15 cellular contexts compared by ENCODE assay signal in genomic region chr7:151824285-151824950, GRCh38. TPM values are rescaled to one million over a fixed set of nuclear protein-coding genes. Genes with fewer than 3 reads are reported as not detected.
DNase-seq lines count a peak whose midpoint lies in the region; ATAC-seq, FAIRE-seq and TF ChIP-seq lines count a peak whose summit lies in the region.
"Had no signal": no experiment of that assay in that cellular context is flagged by ENCODE, and none has a peak within 500 bp of the region (broad histone marks: within the 10 kb centered on the region; RNA-seq: fewer than 3 reads in every experiment).

No MANE protein-coding gene starts in this region.

- ATAC-seq in HepG2, result no peak
- no peak for ATAC-seq in gastroesophageal sphincter
- ATAC-seq in psoas muscle, result no peak
- no peak for ATAC-seq in T-cell (replicated peaks in 1 of 4)
- no peak for ATAC-seq in HG02642 (IDR thresholded peaks at IDR 0.05; ENCODE audit: poor library complexity, unreplicated experiment)

- no peak for DNase-seq in HepG2 (ENCODE audit: low spot score)
- peak in 1 of 2 donors; percentile 14 for DNase-seq in psoas muscle
- DNase-seq in T-cell, result no peak
- DNase-seq in BE2C, result no peak
- no peak for DNase-seq in germinal center (ENCODE audit: low spot score)
- DNase-seq: ACHN; CD8-positive, alpha-beta memory T cell; colonic mucosa; NCI-H510A; PC-9; thyroid gland had no signal

- FAIRE-seq in HepG2 (lab: Jason Lieb, UNC), result no peak

- no peak overlapping the region for H3K4me2 ChIP-seq in HepG2 (ENCODE audit: low read depth, low read length)
- H3K4me2 ChIP-seq: PC-9 had no signal

- H3K36me3 ChIP-seq in liver (ENCODE audit: control insufficient read depth in 4 of 4, insufficient read depth in 3 of 4, low read depth in 1 of 4, low read length in 3 of 4) (no peaks in the 10 kb centered on the region), HepG2 (replicated peaks in 1 of 2; ENCODE audit: control insufficient read depth in 1 of 2, insufficient read depth in 2 of 2, low read length in 2 of 2) (no peaks in the 10 kb centered on the region), gastroesophageal sphincter (no peaks in the 10 kb centered on the region), psoas muscle (ENCODE audit: insufficient read depth in 1 of 2, low read depth in 1 of 2) (no peaks in the 10 kb centered on the region), BE2C (no peaks in the 10 kb centered on the region)
- H3K36me3 ChIP-seq: colonic mucosa, prostate gland, thyroid gland had no signal

- peaks cover 23 to 67% (median 44%) of the 10 kb centered on the region in 4 donors for H3K4me1 ChIP-seq in liver (ENCODE audit: control insufficient read depth in 4 of 4, insufficient read depth in 4 of 4, low read length in 3 of 4)
- peaks cover 13% of the 10 kb centered on the region; the same call in 1 of the 2 replicates for H3K4me1 ChIP-seq in HepG2 (ENCODE audit: insufficient read depth, low read length)
- H3K4me1 ChIP-seq in gastroesophageal sphincter, result peaks cover 0 to 46% (median 4%) of the 10 kb centered on the region in 3 donors
- H3K4me1 ChIP-seq in psoas muscle, result peaks cover 4% of the 10 kb centered on the region
- no peaks in the 10 kb centered on the region for H3K4me1 ChIP-seq in BE2C
- H3K4me1 ChIP-seq: prostate gland had no signal

- TF ChIP-seq EP300 in HepG2 (IDR thresholded peaks at IDR 0.05; ENCODE audit: low read depth in 2 of 2, low read length in 2 of 2), result no peak
- TF ChIP-seq EP300 in HepG2 (CRISPR knock-in tag; IDR thresholded peaks at IDR 0.05; ENCODE audit: borderline replicate concordance), result no peak
- no peak for TF ChIP-seq EP300 in gastroesophageal sphincter (IDR thresholded peaks at IDR 0.05)

- H3K4me3 Mint-ChIP-seq in T-cell, result no peak overlapping the region
- H3K4me3 Mint-ChIP-seq: CD8-positive, alpha-beta memory T cell had no signal

- H3K9ac ChIP-seq in liver (ENCODE audit: low read depth in 1 of 2, low read length in 2 of 2), result peak overlapping the region in 1 of 2 donors; percentile 81
- no peak overlapping the region for H3K9ac ChIP-seq in HepG2 (ENCODE audit: insufficient read depth, low read depth, low read length)

- H3K9me3 ChIP-seq in liver (ENCODE audit: control insufficient read depth in 4 of 4, low read length in 3 of 4) (no peaks in the 10 kb centered on the region), HepG2 (ENCODE audit: low read length) (no peaks in the 10 kb centered on the region), gastroesophageal sphincter (no peaks in the 10 kb centered on the region), psoas muscle (no peaks in the 10 kb centered on the region), BE2C (no peaks in the 10 kb centered on the region)
- H3K9me3 ChIP-seq: colonic mucosa, prostate gland, thyroid gland had no signal

- in situ Hi-C loops in HepG2 (cut with HindIII; ENCODE audit: extremely low pct_ligation_motif_present, low pct_unique_long_range_greater_than_20kb), result no loop called here

- H3K79me2 ChIP-seq in HepG2 (ENCODE audit: insufficient read depth, low read length), result no peaks in the 10 kb centered on the region

- no peaks in the 10 kb centered on the region for H3K27me3 ChIP-seq in liver (ENCODE audit: control insufficient read depth in 4 of 4, insufficient read depth in 4 of 4, low read length in 3 of 4)
- peaks cover 3 to 36% of the 10 kb centered on the region in 2 experiments; a peak in 2 of 5 replicates for H3K27me3 ChIP-seq in HepG2 (ENCODE audit: control insufficient read depth in 1 of 2, insufficient read depth in 2 of 2, low read length in 2 of 2)
- H3K27me3 ChIP-seq in gastroesophageal sphincter, result peaks cover 8% of the 10 kb centered on the region
- H3K27me3 ChIP-seq in psoas muscle (ENCODE audit: insufficient read depth in 3 of 3, low read length in 2 of 3), result peaks cover 0 to 2% (median 0%) of the 10 kb centered on the region in 3 donors
- no peaks in the 10 kb centered on the region; the same call in 1 of the 2 replicates for H3K27me3 ChIP-seq in BE2C
- H3K27me3 ChIP-seq: colonic mucosa, thyroid gland had no signal

- POLR2A ChIA-PET in HepG2 (lab: Yijun Ruan, JAX) (no interaction called here), T-cell (lab: Charles Lee) (no interaction called here)

- H3K27ac ChIP-seq in liver (ENCODE audit: low read depth in 1 of 2, low read length in 2 of 2) (peak overlapping the region; percentile 93 to 97), HepG2 (ENCODE audit: extremely low read length, insufficient read depth, low read length) (no peak overlapping the region), gastroesophageal sphincter (peak overlapping the region in 3 of 4 donors; percentile 7 to 53 (median 44)), psoas muscle (no peak overlapping the region)
- H3K27ac ChIP-seq: colonic mucosa, PC-9, prostate gland had no signal

- H3K4me3 ChIP-seq in liver (ENCODE audit: low read depth in 1 of 3, low read length in 3 of 3), result no peak overlapping the region
- H3K4me3 ChIP-seq in HepG2 (replicated peaks in 1 of 3; ENCODE audit: insufficient read depth in 1 of 3, low read depth in 2 of 3, low read length in 3 of 3), result no peak overlapping the region
- H3K4me3 ChIP-seq in gastroesophageal sphincter, result peak overlapping the region in 1 of 2 donors; percentile 14
- H3K4me3 ChIP-seq in psoas muscle, result peak overlapping the region; percentile 22
- H3K4me3 ChIP-seq in BE2C (ENCODE audit: low read depth, low read length), result no peak overlapping the region
- H3K4me3 ChIP-seq: colonic mucosa, PC-9, prostate gland, thyroid gland had no signal

- no peaks in the 10 kb centered on the region for H3K9me3 Mint-ChIP-seq in T-cell
- H3K9me3 Mint-ChIP-seq: CD8-positive, alpha-beta memory T cell had no signal

- no TSS peak for BruUV-seq in HepG2 (replicated peaks; lab: Mats Ljungman, UMichigan)

- H3K4me1 Mint-ChIP-seq in T-cell, result peaks cover 19 to 54% (median 23%) of the 10 kb centered on the region in 3 donors

- 79% methylated on average over 17 of the region's 17 CpGs for WGBS in liver
- WGBS in HepG2 (ENCODE audit: low lambda C conversion rate), result 64% methylated on average over 17 of the region's 17 CpGs
- WGBS in gastroesophageal sphincter (ENCODE audit: low coverage in 1 of 2), 2 donors, result 35% methylated on average over 4 to 16 of the region's 17 CpGs
- 59 to 70% (median 68%) methylated on average over 17 of the region's 17 CpGs for WGBS in psoas muscle, 3 donors

- intact Hi-C loops in HepG2 (cut with micrococcal nuclease; ENCODE audit: unreplicated experiment) (no loop called here), psoas muscle (cut with DNase I) (no loop called here)

- H2AFZ ChIP-seq in HepG2 (ENCODE audit: low read length), result no peak overlapping the region
- H2AFZ ChIP-seq: PC-9 had no signal

- TF ChIP-seq CTCF in liver (IDR thresholded peaks at IDR 0.05; ENCODE audit: low read depth, low read length, missing input control) (no peak), HepG2 (CRISPR knock-in tag; IDR thresholded peaks at IDR 0.05) (no peak), gastroesophageal sphincter (IDR thresholded peaks at IDR 0.05) (no peak), psoas muscle (IDR thresholded peaks at IDR 0.05) (no peak), BE2C (IDR thresholded peaks at IDR 0.05; ENCODE audit: low read depth, low read length) (no peak)

- TF ChIP-seq POLR2A in HepG2 (IDR thresholded peaks at IDR 0.05; ENCODE audit: insufficient read depth in 1 of 2, low read depth in 2 of 2, low read length in 2 of 2) (no peak), gastroesophageal sphincter (IDR thresholded peaks at IDR 0.05) (no peak)

- CTCF ChIA-PET in HepG2 (lab: Yijun Ruan, JAX; ENCODE audit: low intra/inter-chr PET ratio, low total read pairs) (no interaction called here), T-cell (lab: Charles Lee) (no interaction called here)

- H3K27me3 Mint-ChIP-seq in T-cell, result no peaks in the 10 kb centered on the region
- H3K27me3 Mint-ChIP-seq: CD8-positive, alpha-beta memory T cell had no signal

- TF ChIP-seq RAD21 in liver (IDR thresholded peaks at IDR 0.05) (no peak), HepG2 (CRISPR knock-in tag; IDR thresholded peaks at IDR 0.05) (no peak)

- H3K36me3 Mint-ChIP-seq in T-cell, result peaks cover 12% of the 10 kb centered on the region

- H4K20me1 ChIP-seq in HepG2 (ENCODE audit: insufficient read depth, low read length), result no peaks in the 10 kb centered on the region

- H3K27ac Mint-ChIP-seq in T-cell, result no peak overlapping the region

TF ChIP-seq in liver, 16 proteins besides CTCF, POLR2A, EP300 and RAD21 (continues in another document):
- no peak for TF ChIP-seq HNF4G (IDR thresholded peaks at IDR 0.05)
- no peak for TF ChIP-seq HNF4A (conservative IDR thresholded peaks at IDR 0.05)

TF ChIP-seq in HepG2, 621 proteins besides CTCF, POLR2A, EP300 and RAD21 (continues in another document):
- TF ChIP-seq MXD4 (CRISPR knock-in tag; IDR thresholded peaks at IDR 0.05), result no peak
- no peak for TF ChIP-seq HDAC2 (CRISPR knock-in tag; IDR thresholded peaks at IDR 0.05)

RNA-seq across cellular contexts. Expression of gene PRKAG2, which starts 52.5 kb away (rescaled TPM):
- total RNA-seq in liver (10 to 100 TPM in 1 of 2 donors, 1 to 10 TPM in 1; 3.6 to 25.1 TPM), HepG2 (2016; rRNA removed; fragmentation: Illumina TruSeq; extraction: Trizol) (1.1 and 1.3 TPM in 2 replicates), gastroesophageal sphincter (10 to 100 TPM; 48.9 to 89.0 (median 75.7) TPM), psoas muscle (10 to 100 TPM in 3 of 4 donors, 1 to 10 TPM in 1; 9.3 to 31.5 (median 15.5) TPM), T-cell (10 to 100 TPM; 43.0 to 59.9 (median 49.3) TPM)
- polyA plus RNA-seq in liver (10 to 100 TPM; 11.5 to 22.2 TPM), HepG2 (2011; rRNA removed) (0.85 and 0.90 TPM in 2 replicates), psoas muscle (100 to 1,000 TPM in 1 of 3 donors, 10 to 100 TPM in 2; 10.9 to 143 (median 31.7) TPM)
- 1.3 and 1.8 TPM in 2 replicates for total RNA-seq in HepG2 (2016; cell fraction: cytosol; rRNA removed; fragmentation: Illumina TruSeq; extraction: Trizol; ENCODE audit: low read depth)
- 1.2 and 1.3 TPM in 2 replicates for total RNA-seq in HepG2 (2016; cell fraction: insoluble cytoplasmic fraction; rRNA removed; fragmentation: Illumina TruSeq; extraction: Trizol)
- total RNA-seq in HepG2 (2016; cell fraction: membrane; rRNA removed; fragmentation: Illumina TruSeq; extraction: Trizol), result 2.2 and 2.3 TPM in 2 replicates
- 0.78 TPM in 2 replicates for total RNA-seq in HepG2 (2016; cell fraction: nucleus; rRNA removed; fragmentation: Illumina TruSeq; extraction: Trizol)
- 0.47 and 0.62 TPM in 2 replicates for polyA plus RNA-seq in HepG2 (2011; cell fraction: cytosol; rRNA removed)
- polyA plus RNA-seq in HepG2 (2011; cell fraction: nucleus; rRNA removed), result 0.83 and 1.2 TPM in 2 replicates
- polyA plus RNA-seq in HepG2 (2012), result 0.30 and 0.45 TPM in 2 replicates
- polyA plus RNA-seq in HepG2 (2016; cell fraction: cytosol; fragmentation: Illumina TruSeq; extraction: Trizol; ENCODE audit: low read depth), result 2.1 and 2.9 TPM in 2 replicates
- 1.7 and 2.3 TPM in 2 replicates for polyA plus RNA-seq in HepG2 (2016; cell fraction: insoluble cytoplasmic fraction; fragmentation: Illumina TruSeq; extraction: Trizol; ENCODE audit: low read depth)
- polyA plus RNA-seq in HepG2 (2016; cell fraction: membrane; fragmentation: Illumina TruSeq; extraction: Trizol; ENCODE audit: low read depth), result 3.3 and 3.5 TPM in 2 replicates
- 2.0 and 3.4 TPM in 2 replicates for polyA plus RNA-seq in HepG2 (2016; cell fraction: nucleus; fragmentation: Illumina TruSeq; extraction: Trizol; ENCODE audit: insufficient read depth, low read depth)
- 0.20 and 0.87 TPM in 2 replicates for polyA minus RNA-seq in HepG2 (2011; rRNA and poly(A)+ RNA removed; ENCODE audit: low replicate concordance)
- not detected in 2 replicates for polyA minus RNA-seq in HepG2 (2011; cell fraction: cytosol; rRNA and poly(A)+ RNA removed)
- polyA minus RNA-seq in HepG2 (2011; cell fraction: nucleus; rRNA and poly(A)+ RNA removed), result 0.75 and 0.77 TPM in 2 replicates
- 2.4 TPM for polyA plus RNA-seq in BE2C (2012; ENCODE audit: insufficient read depth, insufficient read length, low read depth)

Comparison
In these comparisons a context has a peak if more than half of its experiments do, and no peak if none do; other contexts are left out.
1. H3K27ac ChIP-seq: peak in liver (2 of 2) and gastroesophageal sphincter (3 of 4); none in HepG2 (single experiment) and psoas muscle (single experiment).